1 cellular context compared by ENCODE assay signal in genomic region chr1:204684551-204685235, GRCh38.
TF ChIP-seq lines count a peak whose summit lies in the region.

No MANE protein-coding gene starts in this region.

TF ChIP-seq in IMR-90, 13 proteins besides CTCF, POLR2A, EP300 and RAD21 (continued from another document):
- TF ChIP-seq MXI1 (IDR thresholded peaks at IDR 0.05; ENCODE audit: borderline replicate concordance, low read depth, low read length) (no peak), MAFK (IDR thresholded peaks at IDR 0.05; ENCODE audit: low read depth, low read length) (no peak), RCOR1 (IDR thresholded peaks at IDR 0.05; ENCODE audit: insufficient replicate concordance, low read length) (no peak), CEBPB (IDR thresholded peaks at IDR 0.05; ENCODE audit: low read depth, low read length) (no peak)
- TF ChIP-seq, protein P1, sequence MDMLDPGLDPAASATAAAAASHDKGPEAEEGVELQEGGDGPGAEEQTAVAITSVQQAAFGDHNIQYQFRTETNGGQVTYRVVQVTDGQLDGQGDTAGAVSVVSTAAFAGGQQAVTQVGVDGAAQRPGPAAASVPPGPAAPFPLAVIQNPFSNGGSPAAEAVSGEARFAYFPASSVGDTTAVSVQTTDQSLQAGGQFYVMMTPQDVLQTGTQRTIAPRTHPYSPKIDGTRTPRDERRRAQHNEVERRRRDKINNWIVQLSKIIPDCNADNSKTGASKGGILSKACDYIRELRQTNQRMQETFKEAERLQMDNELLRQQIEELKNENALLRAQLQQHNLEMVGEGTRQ (IDR thresholded peaks at IDR 0.05; ENCODE audit: low read depth, low read length): no peak
